In genomic region chr1:85576642-85577420, GRCh38 we compare ENCODE assay signal across 1 cellular context.
TF ChIP-seq lines count a peak whose summit lies in the region.

No MANE protein-coding gene starts in this region.

TF ChIP-seq in K562, 482 proteins besides CTCF, POLR2A, EP300 and RAD21 (continued from another document):
- peak; percentile 44; the same call in 1 of the 2 replicates for TF ChIP-seq ESRRA (IDR thresholded peaks at IDR 0.05; ENCODE audit: borderline replicate concordance, low read depth)
- peak; percentile 79 for TF ChIP-seq CTCFL (IDR thresholded peaks at IDR 0.05; ENCODE audit: borderline replicate concordance, insufficient read depth, low read depth, low read length, poor library complexity, severe bottlenecking)
- no peak for TF ChIP-seq GTF2F1 (IDR thresholded peaks at IDR 0.05; ENCODE audit: low read depth, low read length)
- TF ChIP-seq ETS1 (conservative IDR thresholded peaks at IDR 0.05; ENCODE audit: control insufficient read depth, low read depth, low read length) = no peak
- no peak for TF ChIP-seq GTF2A2 (tag; IDR thresholded peaks at IDR 0.05)
- peak; percentile 92 for TF ChIP-seq ZFX (CRISPR knock-in tag; IDR thresholded peaks at IDR 0.05)
- TF ChIP-seq CHD4 (IDR thresholded peaks at IDR 0.05; ENCODE audit: insufficient read depth, insufficient replicate concordance, low read depth, low read length, poor library complexity, severe bottlenecking) = no peak
- no peak for TF ChIP-seq NFIX (CRISPR knock-in tag; IDR thresholded peaks at IDR 0.05; ENCODE audit: low read depth)
- peak in 1 of 2 experiments; percentile 36; a peak in 1 of 4 replicates for TF ChIP-seq FOXK2 (conservative IDR thresholded peaks at IDR 0.05 in 1 of 2, IDR thresholded peaks at IDR 0.05 in 1 of 2; ENCODE audit: low read depth in 2 of 2)
- TF ChIP-seq NFIC (IDR thresholded peaks at IDR 0.05) = peak; percentile 40
- TF ChIP-seq ZNF696 (CRISPR knock-in tag; conservative IDR thresholded peaks at IDR 0.05) = no peak
- TF ChIP-seq ZNF280A (IDR thresholded peaks at IDR 0.05; ENCODE audit: low read depth, partially characterized antibody) = no peak
- peak; percentile 32; the same call in 1 of the 2 replicates for TF ChIP-seq HCFC1 (IDR thresholded peaks at IDR 0.05; ENCODE audit: low read depth, low read length)
- peak; percentile 39 to 92 for TF ChIP-seq E2F6 (IDR thresholded peaks at IDR 0.05; ENCODE audit: borderline replicate concordance in 1 of 2, extremely low read depth in 1 of 2, insufficient read depth in 1 of 2, insufficient read length in 1 of 2, low read depth in 1 of 2, low read length in 1 of 2, poor library complexity in 1 of 2, severe bottlenecking in 1 of 2)
- TF ChIP-seq TFAP4 (CRISPR knock-in tag; IDR thresholded peaks at IDR 0.05; ENCODE audit: borderline replicate concordance) = peak; percentile 51
- peak; percentile 95 for TF ChIP-seq ZBTB1 (CRISPR knock-in tag; IDR thresholded peaks at IDR 0.05; ENCODE audit: borderline replicate concordance, low read depth)
